In genomic region chr2:239484571-239485355, GRCh38 we compare ENCODE assay signal across 37 cellular contexts.
"Had no signal": no experiment of that assay in that cellular context is flagged by ENCODE, and none has a peak within 500 bp of the region (broad histone marks: within the 10 kb centered on the region; RNA-seq: fewer than 3 reads in every experiment).

No MANE protein-coding gene starts in this region.

- H3K27ac Mint-ChIP-seq: activated B cell treated with CpG ODN at 0.5 μM for 24 hours; activated CD4-positive, alpha-beta memory T cell treated with anti-CD3 and anti-CD28 coated beads for 36 hours; activated CD4-positive, alpha-beta T cell treated with anti-CD3 and anti-CD28 coated beads, Interleukin-2, amount 10 ng/mL, durations not matched to agents 24 days and 14 days; activated CD8-positive, alpha-beta T cell treated with anti-CD3 and anti-CD28 coated beads for 36 hours; activated naive CD4-positive, alpha-beta T cell treated with anti-CD3 and anti-CD28 coated beads for 36 hours; activated naive CD4-positive, alpha-beta T cell treated with anti-CD3 and anti-CD28 coated beads, Interleukin-2, amount 50 U/mL, for 72 hours; activated T-cell treated with anti-CD3 and anti-CD28 coated beads, Interleukin-2, amount 50 U/mL, for 72 hours; activated T-helper 1 cell treated with anti-CD3 and anti-CD28 coated beads, Interleukin-12 subunit alpha, Interleukin-12 subunit beta, Interleukin-2, Interleukin-4 antibody, amounts not matched to agents 30 ng/mL and 10 ng/mL and 1 ng/mL, durations not matched to agents 14 hours and 24 hours and 36 hours; activated T-helper 17 cell treated with anti-CD3 and anti-CD28 coated beads, Interleukin-2, amount 50 U/mL, for 72 hours; T-helper 1 cell treated with Interleukin-12 subunit alpha and Interleukin-12 subunit beta and Interleukin-4 antibody, amounts not matched to agents 30 μg/mL and 1 μg/mL, for 36 hours; T-helper 2 cell treated with Interferon-gamma antibody and Interleukin-4, amounts not matched to agents 5 μg/mL and 100 μg/mL, for 36 hours had no signal

- H3K4me3 Mint-ChIP-seq: activated B cell treated with CpG ODN at 0.5 μM for 24 hours; activated CD4-positive, alpha-beta memory T cell treated with anti-CD3 and anti-CD28 coated beads for 36 hours; activated CD4-positive, alpha-beta T cell treated with anti-CD3 and anti-CD28 coated beads, Interleukin-2, amount 10 ng/mL, durations not matched to agents 24 days and 14 days; activated CD8-positive, alpha-beta T cell treated with anti-CD3 and anti-CD28 coated beads for 36 hours; activated naive CD4-positive, alpha-beta T cell treated with anti-CD3 and anti-CD28 coated beads for 36 hours; activated naive CD8-positive, alpha-beta T cell treated with anti-CD3 and anti-CD28 coated beads for 36 hours; activated T-cell treated with anti-CD3 and anti-CD28 coated beads, Interleukin-2, amount 50 U/mL, for 4 hours; activated T-cell treated with anti-CD3 and anti-CD28 coated beads, Interleukin-2, amount 50 U/mL, for 72 hours; activated T-helper 1 cell treated with anti-CD3 and anti-CD28 coated beads, Interleukin-12 subunit alpha, Interleukin-12 subunit beta, Interleukin-2, Interleukin-4 antibody, amounts not matched to agents 30 ng/mL and 10 ng/mL and 1 ng/mL, durations not matched to agents 14 hours and 24 hours and 36 hours; activated T-helper 17 cell treated with anti-CD3 and anti-CD28 coated beads, Interleukin-2, amount 50 U/mL, for 72 hours; T-helper 1 cell treated with Interleukin-12 subunit alpha and Interleukin-12 subunit beta and Interleukin-4 antibody, amounts not matched to agents 30 μg/mL and 1 μg/mL, for 36 hours; T-helper 2 cell treated with Interferon-gamma antibody and Interleukin-4, amounts not matched to agents 5 μg/mL and 100 μg/mL, for 36 hours had no signal

- H3K27ac ChIP-seq: adrenal gland, body of pancreas, cardiac muscle cell, VCaP had no signal

- FAIRE-seq: astrocyte, TTC549 had no signal

- H3K9me3 ChIP-seq: adrenal gland, body of pancreas had no signal

- H3K36me3 ChIP-seq: adrenal gland, cardiac muscle cell had no signal

- H3K4me1 Mint-ChIP-seq: activated B cell treated with CpG ODN at 0.5 μM for 24 hours; activated CD4-positive, alpha-beta T cell treated with anti-CD3 and anti-CD28 coated beads, Interleukin-2, amount 10 ng/mL, durations not matched to agents 24 days and 14 days; activated naive CD8-positive, alpha-beta T cell treated with anti-CD3 and anti-CD28 coated beads for 36 hours; activated T-helper 17 cell treated with anti-CD3 and anti-CD28 coated beads, Interleukin-2, amount 50 U/mL, for 72 hours had no signal

- H3K27me3 Mint-ChIP-seq: activated CD4-positive, alpha-beta T cell treated with anti-CD3 and anti-CD28 coated beads, Interleukin-2, amount 10 ng/mL, durations not matched to agents 24 days and 14 days; activated CD8-positive, alpha-beta T cell treated with anti-CD3 and anti-CD28 coated beads for 36 hours; activated naive CD8-positive, alpha-beta T cell treated with anti-CD3 and anti-CD28 coated beads for 36 hours had no signal

- DNase-seq: activated B cell treated with CpG ODN at 0.5 μM for 24 hours; activated CD4-positive, alpha-beta memory T cell treated with anti-CD3 and anti-CD28 coated beads for 36 hours; activated CD4-positive, alpha-beta T cell treated with anti-CD3 and anti-CD28 coated beads for 4 hours; activated CD4-positive, alpha-beta T cell treated with anti-CD3 and anti-CD28 coated beads, Interleukin-2, amount 10 ng/mL, durations not matched to agents 24 days and 14 days; activated CD4-positive, alpha-beta T cell treated with anti-CD3 and anti-CD28 coated beads, Interleukin-2, amount 50 U/mL, for 1 hour; activated CD4-positive, alpha-beta T cell treated with anti-CD3 and anti-CD28 coated beads, Interleukin-2, amount 50 U/mL, for 4 hours; activated CD4-positive, CD25-positive, alpha-beta regulatory T cell treated with anti-CD3 and anti-CD28 coated beads, Interleukin-2, amount 50 U/mL, for 72 hours; activated CD8-positive, alpha-beta memory T cell treated with anti-CD3 and anti-CD28 coated beads, Interleukin-2, amount 50 U/mL, for 4 hours; activated CD8-positive, alpha-beta T cell treated with anti-CD3 and anti-CD28 coated beads for 36 hours; activated effector memory CD4-positive, alpha-beta T cell treated with anti-CD3 and anti-CD28 coated beads, Interleukin-2, amount 50 U/mL, for 16 hours; activated gamma-delta T cell treated with Interleukin-2 at 50 U/mL for 16 hours; activated naive CD4-positive, alpha-beta T cell; activated naive CD4-positive, alpha-beta T cell treated with anti-CD3 and anti-CD28 coated beads for 36 hours; activated naive CD4-positive, alpha-beta T cell treated with anti-CD3 and anti-CD28 coated beads, Interleukin-2, amount 50 U/mL, for 16 hours; activated naive CD8-positive, alpha-beta T cell treated with anti-CD3 and anti-CD28 coated beads for 36 hours; activated T-cell treated with anti-CD3 and anti-CD28 coated beads for 4 hours; activated T-cell treated with anti-CD3 and anti-CD28 coated beads, Interleukin-2, amount 50 U/mL, for 1 hour; activated T-cell treated with anti-CD3 and anti-CD28 coated beads, Interleukin-2, amount 50 U/mL, for 4 hours; activated T-cell treated with anti-CD3 and anti-CD28 coated beads, Interleukin-2, amount 50 U/mL, for 72 hours; adrenal gland; amniotic stem cell; aorta; body of pancreas; caudate nucleus; SW 1271; T-helper 1 cell; T-helper 2 cell; T-helper 9 cell had no signal

- ATAC-seq: activated CD8-positive, alpha-beta T cell treated with anti-CD3 and anti-CD28 coated beads for 36 hours; activated naive CD4-positive, alpha-beta T cell treated with anti-CD3 and anti-CD28 coated beads, Interleukin-2, amount 50 U/mL, for 72 hours; activated T-cell treated with anti-CD3 and anti-CD28 coated beads, Interleukin-2, amount 50 U/mL, for 4 hours; activated T-cell treated with anti-CD3 and anti-CD28 coated beads, Interleukin-2, amount 50 U/mL, for 72 hours; activated T-helper 17 cell treated with anti-CD3 and anti-CD28 coated beads, Interleukin-2, amount 50 U/mL, for 72 hours; body of pancreas had no signal

- H3K9me3 Mint-ChIP-seq: activated B cell treated with CpG ODN at 0.5 μM for 24 hours; activated CD4-positive, alpha-beta memory T cell treated with anti-CD3 and anti-CD28 coated beads for 36 hours; activated CD4-positive, alpha-beta T cell treated with anti-CD3 and anti-CD28 coated beads, Interleukin-2, amount 10 ng/mL, durations not matched to agents 24 days and 14 days; activated CD8-positive, alpha-beta T cell treated with anti-CD3 and anti-CD28 coated beads for 36 hours; activated naive CD4-positive, alpha-beta T cell treated with anti-CD3 and anti-CD28 coated beads for 36 hours; activated naive CD4-positive, alpha-beta T cell treated with anti-CD3 and anti-CD28 coated beads, Interleukin-2, amount 50 U/mL, for 72 hours; activated naive CD8-positive, alpha-beta T cell treated with anti-CD3 and anti-CD28 coated beads for 36 hours; activated T-cell treated with anti-CD3 and anti-CD28 coated beads, Interleukin-2, amount 50 U/mL, for 4 hours; activated T-cell treated with anti-CD3 and anti-CD28 coated beads, Interleukin-2, amount 50 U/mL, for 72 hours; activated T-helper 1 cell treated with anti-CD3 and anti-CD28 coated beads, Interleukin-12 subunit alpha, Interleukin-12 subunit beta, Interleukin-2, Interleukin-4 antibody, amounts not matched to agents 30 ng/mL and 10 ng/mL and 1 ng/mL, durations not matched to agents 14 hours and 24 hours and 36 hours; activated T-helper 17 cell treated with anti-CD3 and anti-CD28 coated beads, Interleukin-2, amount 50 U/mL, for 72 hours; T-helper 1 cell treated with Interleukin-12 subunit alpha and Interleukin-12 subunit beta and Interleukin-4 antibody, amounts not matched to agents 30 μg/mL and 1 μg/mL, for 36 hours; T-helper 2 cell treated with Interferon-gamma antibody and Interleukin-4, amounts not matched to agents 5 μg/mL and 100 μg/mL, for 36 hours had no signal

- H3K4me1 ChIP-seq: adrenal gland, body of pancreas had no signal

- H3K27me3 ChIP-seq: body of pancreas, cardiac muscle cell had no signal

- H3K4me3 ChIP-seq: adrenal gland, body of pancreas, cardiac muscle cell had no signal
